Comparison of ENCODE assay signal across 8 cellular contexts in genomic region chr1:109823543-109824348, GRCh38.
A peak's percentile ranks its signal among the peaks of the same experiment; 100 is the strongest.
DNase-seq lines count a peak whose midpoint lies in the region; ATAC-seq and TF ChIP-seq lines count a peak whose summit lies in the region.

No MANE protein-coding gene starts in this region.

- WGBS in spleen, 5 donors = 78 to 86% (median 79%) methylated on average over 16 of the region's 16 CpGs

- intact Hi-C loops in left cardiac atrium (cut with DNase I) (no loop called here), spleen (cut with DNase I; ENCODE audit: low total_unique reads) (no loop called here)

- no peaks in the 10 kb centered on the region for H3K9me3 ChIP-seq in spleen

- H3K27me3 Mint-ChIP-seq in WTC11 (ENCODE audit: low read depth) = no peaks in the 10 kb centered on the region

- TF ChIP-seq CTCF in WTC11 (IDR thresholded peaks at IDR 0.05) = no peak
- no peak for TF ChIP-seq CTCF in spleen (IDR thresholded peaks at IDR 0.05 in 8 of 11, conservative IDR thresholded peaks at IDR 0.05 in 3 of 11)

- H3K4me1 Mint-ChIP-seq in WTC11 = peaks cover 9% of the 10 kb centered on the region

- TF ChIP-seq POLR2A in spleen (IDR thresholded peaks at IDR 0.05) = no peak

- DNase-seq in HCEC 1CT (peak; percentile 64), WTC11 (ENCODE audit: low spot score) (no peak), left cardiac atrium (peak; percentile 76), spleen (peak; percentile 79), NCI-H2171 treated with DMSO at 0.1 percent for 48 hours (lab: John Stamatoyannopoulos, UW) (no peak)

- H3K36me3 Mint-ChIP-seq in WTC11 = no peaks in the 10 kb centered on the region

- H3K4me3 ChIP-seq in spleen = no peak overlapping the region

- ATAC-seq in WTC11 = peak; percentile 46
- peak; percentile 56 to 60 for ATAC-seq in left cardiac atrium
- no peak for ATAC-seq in GM18511 (IDR thresholded peaks at IDR 0.05; ENCODE audit: unreplicated experiment)
- no peak for ATAC-seq in HG02981 (IDR thresholded peaks at IDR 0.05; ENCODE audit: unreplicated experiment)
- no peak for ATAC-seq in HG02571 (IDR thresholded peaks at IDR 0.05; ENCODE audit: unreplicated experiment)

- H3K4me3 Mint-ChIP-seq in WTC11 = no peak overlapping the region

- H3K27me3 ChIP-seq in spleen (replicated peaks in 1 of 7) = no peaks in the 10 kb centered on the region

- peaks cover 12 to 88% (median 57%) of the 10 kb centered on the region in 6 donors for H3K4me1 ChIP-seq in spleen

- H3K9me3 Mint-ChIP-seq in WTC11 = 0 out of 2 replicates have a peak, but pooled peaks cover 4% of the 10 kb centered on the region

- peak overlapping the region in 7 of 8 donors; percentile 47 to 82 (median 54) for H3K27ac ChIP-seq in spleen

- CTCF ChIA-PET in WTC11 (lab: Charles Lee) = interaction anchor here (0.9 to 1.4 kb wide), 2 partner anchors 31 to 161 kb away, joined by 3 to 7 read pairs; partner anchors contain the start of gene AHCYL1

- POLR2A ChIA-PET in WTC11 (lab: Charles Lee) = no interaction called here

- no peaks in the 10 kb centered on the region for H3K36me3 ChIP-seq in spleen

- H3K27ac Mint-ChIP-seq in WTC11 = no peak overlapping the region

TF ChIP-seq in WTC11, 78 proteins besides CTCF, POLR2A, EP300 and RAD21:
- TF ChIP-seq GABPB1 (CRISPR knock-in tag; IDR thresholded peaks at IDR 0.05) = peak; percentile 23; the same call in 1 of the 2 replicates
- no peak for TF ChIP-seq GTF2I (CRISPR knock-in tag; conservative IDR thresholded peaks at IDR 0.05)

Comparison
In these comparisons a context has a peak if more than half of its experiments do, and no peak if none do; other contexts are left out.
1. DNase-seq: peak in HCEC 1CT (single experiment), left cardiac atrium (single experiment) and spleen (single experiment); none in WTC11 (single experiment) and NCI-H2171 treated with DMSO at 0.1 percent for 48 hours (single experiment).
2. ATAC-seq: peak in WTC11 (single experiment) and left cardiac atrium (2 of 2); none in GM18511 (single experiment), HG02981 (single experiment) and HG02571 (single experiment).